14 cellular contexts compared by ENCODE assay signal in the genomic region with DNA sequence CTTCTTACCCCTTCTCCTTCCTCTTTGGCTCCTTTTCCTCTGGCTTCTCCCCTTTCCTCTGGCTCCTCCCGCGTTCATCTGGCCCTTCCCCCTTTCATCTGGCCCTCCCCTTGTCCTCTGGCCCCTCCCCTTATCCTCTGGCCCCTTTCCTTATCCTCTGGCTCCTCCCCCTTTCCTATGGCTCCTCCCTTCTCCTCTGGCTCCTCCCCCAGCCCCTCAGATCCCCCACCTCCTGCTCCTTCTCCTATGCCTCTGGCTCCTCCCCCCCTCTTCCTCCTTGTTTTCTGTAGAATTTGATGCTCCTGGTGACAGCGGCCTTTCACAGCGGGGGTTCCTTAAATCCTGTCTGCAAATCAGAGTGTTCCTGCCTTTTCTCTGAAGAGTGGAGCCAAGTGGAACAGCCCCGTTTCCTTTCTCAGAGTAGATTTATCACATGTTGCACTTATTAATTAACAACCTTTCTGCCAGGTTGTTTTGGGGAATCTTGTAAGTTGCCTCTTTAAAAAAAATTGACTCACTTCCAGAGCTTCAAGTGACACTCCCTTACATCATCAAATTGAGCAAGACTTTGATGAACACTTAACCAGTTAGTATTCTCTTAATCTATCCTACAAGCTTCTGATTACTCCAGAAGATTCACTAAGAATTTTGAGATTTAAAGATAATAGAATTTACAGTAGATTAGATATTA. TPM values are rescaled to one million over a fixed set of nuclear protein-coding genes. Genes with fewer than 3 reads are reported as not detected.
DNase-seq lines count a peak whose midpoint lies in the region; ATAC-seq, FAIRE-seq and TF ChIP-seq lines count a peak whose summit lies in the region.
"Had no signal": no experiment of that assay in that cellular context is flagged by ENCODE, and none has a peak within 500 bp of the region (broad histone marks: within the 10 kb centered on the region; RNA-seq: fewer than 3 reads in every experiment).

No MANE protein-coding gene starts in this region.

- no peaks in the 10 kb centered on the region for H3K9me3 Mint-ChIP-seq in activated CD4-positive, alpha-beta memory T cell treated with anti-CD3 and anti-CD28 coated beads for 36 hours
- H3K9me3 Mint-ChIP-seq: activated T-cell treated with anti-CD3 and anti-CD28 coated beads, Interleukin-2, amount 50 U/mL, for 72 hours had no signal

- H3K27me3 ChIP-seq in bronchial epithelial cell (ENCODE audit: control insufficient read depth, insufficient read depth, low read length) (peaks cover 1% of the 10 kb centered on the region), keratinocyte (ENCODE audit: control insufficient read depth, extremely low read depth, insufficient read depth, low read length) (no peaks in the 10 kb centered on the region)

- no peaks in the 10 kb centered on the region for H3K9me3 ChIP-seq in keratinocyte (ENCODE audit: control insufficient read depth, low read depth, low read length)

- H3K36me3 ChIP-seq in bronchial epithelial cell (ENCODE audit: control insufficient read depth, insufficient read depth, low read length) (no peaks in the 10 kb centered on the region), keratinocyte (ENCODE audit: control insufficient read depth in 2 of 2, extremely low read depth in 1 of 2, insufficient read depth in 2 of 2, low read length in 2 of 2) (no peaks in the 10 kb centered on the region)

- no peak overlapping the region for H3K27ac ChIP-seq in keratinocyte (ENCODE audit: control insufficient read depth, insufficient read depth, low read length)
- H3K27ac ChIP-seq: skin epidermis had no signal

- intact Hi-C loops in activated CD4-positive, alpha-beta memory T cell treated with anti-CD3 and anti-CD28 coated beads for 36 hours (cut with micrococcal nuclease): no loop called here

- H3K36me3 Mint-ChIP-seq in activated CD4-positive, alpha-beta memory T cell treated with anti-CD3 and anti-CD28 coated beads for 36 hours: no peaks in the 10 kb centered on the region

- ATAC-seq in GM21390 (IDR thresholded peaks at IDR 0.05; ENCODE audit: unreplicated experiment) (no peak), GM19351 (IDR thresholded peaks at IDR 0.05; ENCODE audit: unreplicated experiment) (no peak)
- ATAC-seq: activated T-cell treated with anti-CD3 and anti-CD28 coated beads, Interleukin-2, amount 50 U/mL, for 72 hours; left colon had no signal

- POLR2A ChIA-PET in activated CD4-positive, alpha-beta memory T cell treated with anti-CD3 and anti-CD28 coated beads for 36 hours (lab: Charles Lee): no interaction called here

- no peak for TF ChIP-seq CTCF in bronchial epithelial cell (IDR thresholded peaks at IDR 0.05; ENCODE audit: insufficient read depth, low read length, severe bottlenecking)
- no peak for TF ChIP-seq CTCF in keratinocyte (optimal IDR thresholded peaks at IDR 0.05 in 1 of 3, IDR thresholded peaks at IDR 0.05 in 1 of 3, conservative IDR thresholded peaks at IDR 0.05 in 1 of 3; ENCODE audit: extremely low read depth in 1 of 3, insufficient read depth in 2 of 3, low read length in 3 of 3)

- no peak overlapping the region for H3K4me2 ChIP-seq in keratinocyte (ENCODE audit: control insufficient read depth, extremely low read depth, insufficient read depth, low read depth, low read length)

- no peak overlapping the region for H3K27ac Mint-ChIP-seq in activated CD4-positive, alpha-beta memory T cell treated with anti-CD3 and anti-CD28 coated beads for 36 hours
- H3K27ac Mint-ChIP-seq: activated T-cell treated with anti-CD3 and anti-CD28 coated beads, Interleukin-2, amount 50 U/mL, for 72 hours had no signal

- H3K4me3 Mint-ChIP-seq in activated CD4-positive, alpha-beta memory T cell treated with anti-CD3 and anti-CD28 coated beads for 36 hours: no peak overlapping the region
- H3K4me3 Mint-ChIP-seq: activated T-cell treated with anti-CD3 and anti-CD28 coated beads, Interleukin-2, amount 50 U/mL, for 72 hours had no signal

- no peak overlapping the region for H3K4me3 ChIP-seq in bronchial epithelial cell (ENCODE audit: low read depth, low read length)
- H3K4me3 ChIP-seq in keratinocyte (ENCODE audit: control insufficient read depth in 2 of 3, extremely low read depth in 1 of 3, insufficient read depth in 2 of 3, low read depth in 1 of 3, low read length in 3 of 3): no peak overlapping the region
- H3K4me3 ChIP-seq: skin epidermis had no signal

- CTCF ChIA-PET in activated CD4-positive, alpha-beta memory T cell treated with anti-CD3 and anti-CD28 coated beads for 36 hours (lab: Charles Lee): interaction anchor here (3.1 kb wide), 1 partner anchor 40 kb away, joined by 11 read pairs; no protein-coding TSS in a partner anchor

- in situ Hi-C loops in Caki2 (cut with HindIII; ENCODE audit: low pct_unique_long_range_greater_than_20kb, low sequenced_read_pairs): no loop called here
- in situ Hi-C loops in KBM-7 (cut with MboI; ENCODE audit: low pct_unique_long_range_greater_than_20kb, low sequenced_read_pairs): no loop called here

- peaks cover 3% of the 10 kb centered on the region for H3K4me1 ChIP-seq in keratinocyte (ENCODE audit: control insufficient read depth, extremely low read depth, insufficient read depth, low read length)

- no peaks in the 10 kb centered on the region for H3K79me2 ChIP-seq in keratinocyte (ENCODE audit: control insufficient read depth, insufficient read depth, low read length)

- no peaks in the 10 kb centered on the region for H4K20me1 ChIP-seq in keratinocyte (ENCODE audit: control insufficient read depth, extremely low read depth, insufficient read depth, low read length)

- dilution Hi-C loops in keratinocyte (cut with MboI; ENCODE audit: extremely low pct_ligation_motif_present, low sequenced_read_pairs): no loop called here

- DNase-seq in Caki2 (ENCODE audit: low read depth) (peak; percentile 12), KBM-7 (peak; percentile 38), bronchial epithelial cell (ENCODE audit: low read depth) (peak; percentile 74), keratinocyte (ENCODE audit: low read depth, low spot score) (peak; percentile 1), DMS153 treated with DMSO at 0.1 percent for 48 hours (lab: John Stamatoyannopoulos, UW; ENCODE audit: unreplicated experiment) (no peak)
- no peak for DNase-seq in activated CD4-positive, alpha-beta memory T cell treated with anti-CD3 and anti-CD28 coated beads for 36 hours
- DNase-seq: activated T-cell treated with anti-CD3 and anti-CD28 coated beads, Interleukin-2, amount 50 U/mL, for 72 hours; left colon; NCI-H1436 treated with DMSO at 0.1 percent for 48 hours; stimulated activated naive CD4-positive, alpha-beta T cell; T-helper 1 cell had no signal

- no peaks in the 10 kb centered on the region for H3K4me1 Mint-ChIP-seq in activated CD4-positive, alpha-beta memory T cell treated with anti-CD3 and anti-CD28 coated beads for 36 hours (ENCODE audit: low read depth)

- H2AFZ ChIP-seq in keratinocyte (ENCODE audit: control insufficient read depth, low read length): no peak overlapping the region

- H3K27me3 Mint-ChIP-seq in activated CD4-positive, alpha-beta memory T cell treated with anti-CD3 and anti-CD28 coated beads for 36 hours: peaks cover 1% of the 10 kb centered on the region

- no peak for FAIRE-seq in bronchial epithelial cell (lab: Jason Lieb, UNC)
- no peak for FAIRE-seq in keratinocyte (lab: Jason Lieb, UNC)

- H3K9ac ChIP-seq in keratinocyte (ENCODE audit: control insufficient read depth, extremely low read depth, insufficient read depth, low read length): no peak overlapping the region

- no peaks in the 10 kb centered on the region for H3K9me1 ChIP-seq in keratinocyte (ENCODE audit: control insufficient read depth, extremely low read depth, insufficient read depth, low read length)

RNA-seq across cellular contexts. Expression of gene FABP1, which starts 27.9 kb away (rescaled TPM):
- total RNA-seq in Caki2 (2014; rRNA removed; shearing (Covaris generic); ENCODE audit: low replicate concordance): not detected in 2 replicates
- not detected in 2 replicates for total RNA-seq in bronchial epithelial cell
- polyA plus RNA-seq in keratinocyte: not detected in 3 replicates
- polyA plus RNA-seq in keratinocyte (2011; ENCODE audit: low read depth): 1.0 TPM
- not detected in 2 replicates for polyA plus RNA-seq in keratinocyte (2011; cell fraction: cytosol; rRNA removed)
- polyA plus RNA-seq in keratinocyte (2011; cell fraction: nucleus; rRNA removed): not detected in 2 replicates
- polyA plus RNA-seq in keratinocyte (2012; ENCODE audit: low replicate concordance): not detected in 2 replicates
- not detected in 3 replicates for polyA minus RNA-seq in keratinocyte
- not detected for polyA minus RNA-seq in keratinocyte (2011; cell fraction: cytosol; rRNA and poly(A)+ RNA removed)
- polyA minus RNA-seq in keratinocyte (2011; cell fraction: nucleus; rRNA and poly(A)+ RNA removed): not detected in 2 replicates
- total RNA-seq in activated CD4-positive, alpha-beta memory T cell treated with anti-CD3 and anti-CD28 coated beads for 36 hours: not detected
- total RNA-seq: activated T-cell treated with anti-CD3 and anti-CD28 coated beads, Interleukin-2, amount 50 U/mL, for 72 hours had no signal

RNA-seq across cellular contexts. Expression of gene SMYD1, which starts 32.3 kb away (rescaled TPM):
- not detected in 2 replicates for total RNA-seq in Caki2 (2014; rRNA removed; shearing (Covaris generic); ENCODE audit: low replicate concordance)
- not detected in 2 replicates for total RNA-seq in bronchial epithelial cell
- not detected in 3 replicates for polyA plus RNA-seq in keratinocyte
- not detected for polyA plus RNA-seq in keratinocyte (2011; ENCODE audit: low read depth)
- not detected in 2 replicates for polyA plus RNA-seq in keratinocyte (2011; cell fraction: cytosol; rRNA removed)
- polyA plus RNA-seq in keratinocyte (2011; cell fraction: nucleus; rRNA removed): not detected in 2 replicates
- not detected in 2 replicates for polyA plus RNA-seq in keratinocyte (2012; ENCODE audit: low replicate concordance)
- not detected in 3 replicates for polyA minus RNA-seq in keratinocyte
- polyA minus RNA-seq in keratinocyte (2011; cell fraction: cytosol; rRNA and poly(A)+ RNA removed): not detected
- polyA minus RNA-seq in keratinocyte (2011; cell fraction: nucleus; rRNA and poly(A)+ RNA removed): not detected in 2 replicates
- not detected for total RNA-seq in activated CD4-positive, alpha-beta memory T cell treated with anti-CD3 and anti-CD28 coated beads for 36 hours
- total RNA-seq: activated T-cell treated with anti-CD3 and anti-CD28 coated beads, Interleukin-2, amount 50 U/mL, for 72 hours had no signal

RNA-seq across cellular contexts. Expression of gene KRCC1, which starts 44.4 kb away (rescaled TPM):
- 34.5 and 42.9 TPM in 2 replicates for total RNA-seq in Caki2 (2014; rRNA removed; shearing (Covaris generic); ENCODE audit: low replicate concordance)
- 8.4 and 13.6 TPM in 2 replicates for total RNA-seq in bronchial epithelial cell
- 12.4 to 21.1 TPM (median 16.2 TPM) in 3 replicates for polyA plus RNA-seq in keratinocyte
- polyA plus RNA-seq in keratinocyte (2011; ENCODE audit: low read depth): 24.8 TPM
- 11.5 and 22.1 TPM in 2 replicates for polyA plus RNA-seq in keratinocyte (2011; cell fraction: cytosol; rRNA removed)
- polyA plus RNA-seq in keratinocyte (2011; cell fraction: nucleus; rRNA removed): 8.5 and 10.7 TPM in 2 replicates
- 11.9 and 12.9 TPM in 2 replicates for polyA plus RNA-seq in keratinocyte (2012; ENCODE audit: low replicate concordance)
- polyA minus RNA-seq in keratinocyte: 1.2 to 6.6 TPM (median 3.4 TPM) in 3 replicates
- polyA minus RNA-seq in keratinocyte (2011; cell fraction: cytosol; rRNA and poly(A)+ RNA removed): 6.3 TPM
- 2.0 and 3.7 TPM in 2 replicates for polyA minus RNA-seq in keratinocyte (2011; cell fraction: nucleus; rRNA and poly(A)+ RNA removed)
- total RNA-seq in activated CD4-positive, alpha-beta memory T cell treated with anti-CD3 and anti-CD28 coated beads for 36 hours: 10 to 100 TPM; 10.6 to 11.0 TPM

Comparison
In these comparisons a context has a peak if more than half of its experiments do, and no peak if none do; other contexts are left out.
1. DNase-seq: peak in Caki2 (single experiment), KBM-7 (single experiment), bronchial epithelial cell (single experiment) and keratinocyte (single experiment); none in DMS153 treated with DMSO at 0.1 percent for 48 hours (single experiment) and activated CD4-positive, alpha-beta memory T cell treated with anti-CD3 and anti-CD28 coated beads for 36 hours (single experiment).